ENCODE assay signal across 7 cellular contexts in genomic region chr9:75892168-75892901, GRCh38. TPM values are rescaled to one million over a fixed set of nuclear protein-coding genes. Genes with fewer than 3 reads are reported as not detected.
DNase-seq lines count a peak whose midpoint lies in the region; ATAC-seq and TF ChIP-seq lines count a peak whose summit lies in the region.

No MANE protein-coding gene starts in this region.

- no peak overlapping the region for H2AFZ ChIP-seq in Karpas-422 (ENCODE audit: low read length)

- H3K27me3 ChIP-seq in HUES64 (ENCODE audit: insufficient read depth, low read length) (peaks cover 48% of the 10 kb centered on the region), Karpas-422 (ENCODE audit: low read length) (no peaks in the 10 kb centered on the region)

- peaks cover 18% of the 10 kb centered on the region for H3K27me3 Mint-ChIP-seq in activated T-cell treated with anti-CD3 and anti-CD28 coated beads, Interleukin-2, amount 50 U/mL, for 4 hours (ENCODE audit: low read depth)

- DNase-seq in activated T-cell treated with anti-CD3 and anti-CD28 coated beads, Interleukin-2, amount 50 U/mL, for 4 hours = no peak
- DNase-seq in head of caudate nucleus (peak in 38 of 42 donors; percentile 11 to 68 (median 46)), omental fat pad (ENCODE audit: low spot score) (no peak), 8988T (no peak), NCI-H510A treated with DMSO at 0.1 percent for 48 hours (lab: John Stamatoyannopoulos, UW) (no peak), Karpas-422 (no peak)

- WGBS in HUES64 = under 1% methylated on average over 33 of the region's 35 CpGs

- ATAC-seq in activated T-cell treated with anti-CD3 and anti-CD28 coated beads, Interleukin-2, amount 50 U/mL, for 4 hours = peak; percentile 4 to 7
- ATAC-seq in omental fat pad (ENCODE audit: low FRiP score) = peak; percentile 38

- no peaks in the 10 kb centered on the region for H3K79me2 ChIP-seq in Karpas-422 (ENCODE audit: low read length)

- H3K27ac ChIP-seq in HUES64 (ENCODE audit: low read depth, low read length) (no peak overlapping the region), Karpas-422 (ENCODE audit: low read length) (no peak overlapping the region)

- intact Hi-C loops in head of caudate nucleus (cut with DNase I) = no loop called here

- H3K9ac ChIP-seq in HUES64 (ENCODE audit: low read depth, low read length) (peak overlapping the region; percentile 51), Karpas-422 (ENCODE audit: low read length) (no peak overlapping the region)

- no peaks in the 10 kb centered on the region for H3K36me3 Mint-ChIP-seq in activated T-cell treated with anti-CD3 and anti-CD28 coated beads, Interleukin-2, amount 50 U/mL, for 4 hours (ENCODE audit: insufficient read depth)

- TF ChIP-seq CTCF in omental fat pad (IDR thresholded peaks at IDR 0.05) = no peak

- peaks cover 50% of the 10 kb centered on the region for H3K4me1 Mint-ChIP-seq in activated T-cell treated with anti-CD3 and anti-CD28 coated beads, Interleukin-2, amount 50 U/mL, for 4 hours (ENCODE audit: low read depth)

- H3K4me2 ChIP-seq in Karpas-422 (ENCODE audit: low read depth, low read length, poor library complexity, severe bottlenecking) = no peak overlapping the region

- peak overlapping the region; percentile 72 for H3K4me3 ChIP-seq in HUES64 (ENCODE audit: low read length)
- H3K4me3 ChIP-seq in Karpas-422 (ENCODE audit: low read length) = no peak overlapping the region

- H3K4me1 ChIP-seq in HUES64 (ENCODE audit: insufficient read depth, low read length) (peaks cover 34% of the 10 kb centered on the region), Karpas-422 (ENCODE audit: low read length) (no peaks in the 10 kb centered on the region)

- no peaks in the 10 kb centered on the region for H3K36me3 ChIP-seq in HUES64 (ENCODE audit: insufficient read depth, low read length)
- no peaks in the 10 kb centered on the region for H3K36me3 ChIP-seq in Karpas-422 (ENCODE audit: insufficient read depth, low read length)

- no peaks in the 10 kb centered on the region for H3K9me2 ChIP-seq in Karpas-422 (replicated peaks; ENCODE audit: insufficient read depth, low read length)

- H4K20me1 ChIP-seq in Karpas-422 (ENCODE audit: insufficient read depth, low read depth, low read length) = no peaks in the 10 kb centered on the region

- H3K9me3 ChIP-seq in HUES64 (ENCODE audit: insufficient read depth, low read depth, low read length) (no peaks in the 10 kb centered on the region), Karpas-422 (ENCODE audit: low read length) (no peaks in the 10 kb centered on the region)

- H3K9me3 Mint-ChIP-seq in activated T-cell treated with anti-CD3 and anti-CD28 coated beads, Interleukin-2, amount 50 U/mL, for 4 hours = no peaks in the 10 kb centered on the region

- peak overlapping the region; percentile 91 for H3K4me3 Mint-ChIP-seq in activated T-cell treated with anti-CD3 and anti-CD28 coated beads, Interleukin-2, amount 50 U/mL, for 4 hours

RNA-seq across cellular contexts. Expression of gene PCSK5, which starts 1.9 kb away (rescaled TPM):
- 4.1 TPM for polyA plus RNA-seq in HUES64 (2013, experiment 1 of 2)
- polyA plus RNA-seq in HUES64 (2013, experiment 2 of 2) = 4.3 TPM
- 1 to 10 TPM; 1.0 to 1.7 (median 1.6) TPM for total RNA-seq in activated T-cell treated with anti-CD3 and anti-CD28 coated beads, Interleukin-2, amount 50 U/mL, for 4 hours
- total RNA-seq in omental fat pad = 10 to 100 TPM; 37.7 to 53.4 (median 43.1) TPM
- not detected in 2 replicates for total RNA-seq in Karpas-422 (2014; rRNA removed; shearing (Covaris generic); ENCODE audit: low replicate concordance)

Comparison
In these comparisons a context has a peak if more than half of its experiments do, and no peak if none do; other contexts are left out.
1. DNase-seq: peak in head of caudate nucleus (38 of 42); none in activated T-cell treated with anti-CD3 and anti-CD28 coated beads, Interleukin-2, amount 50 U/mL, for 4 hours (single experiment), omental fat pad (single experiment), 8988T (single experiment), NCI-H510A treated with DMSO at 0.1 percent for 48 hours (single experiment) and Karpas-422 (single experiment).
2. RNA of gene PCSK5, which starts 1.9 kb away (total RNA-seq): 37.7 to 53.4 TPM in omental fat pad; 1.0 to 1.7 TPM in activated T-cell treated with anti-CD3 and anti-CD28 coated beads, Interleukin-2, amount 50 U/mL, for 4 hours and not detected in Karpas-422; every median in the first group is over 10 times any median in the second.